Comparison of ENCODE assay signal across 19 cellular contexts in genomic region chr12:124126950-124127349, GRCh38.
DNase-seq lines count a peak whose midpoint lies in the region; ATAC-seq and TF ChIP-seq lines count a peak whose summit lies in the region.
"Had no signal": no experiment of that assay in that cellular context is flagged by ENCODE, and none has a peak within 500 bp of the region (broad histone marks: within the 10 kb centered on the region; RNA-seq: fewer than 3 reads in every experiment).

No MANE protein-coding gene starts in this region.

- peak; percentile 25 for DNase-seq in fibroblast of mammary gland (ENCODE audit: low read depth)
- no peak for DNase-seq in germinal center (ENCODE audit: low spot score)
- no peak for DNase-seq in NCI-H2196 (lab: John Stamatoyannopoulos, UW; ENCODE audit: unreplicated experiment)
- DNase-seq in NAMALWA (ENCODE audit: low spot score), result no peak
- no peak for DNase-seq in DMS53 treated with DMSO at 0.1 percent for 48 hours (lab: John Stamatoyannopoulos, UW; ENCODE audit: unreplicated experiment)
- DNase-seq: activated CD4-positive, CD25-positive, alpha-beta regulatory T cell treated with anti-CD3 and anti-CD28 coated beads, Interleukin-2, amount 50 U/mL, for 72 hours; activated CD8-positive, alpha-beta memory T cell treated with anti-CD3 and anti-CD28 coated beads, Interleukin-2, amount 50 U/mL, for 48 hours; activated naive CD4-positive, alpha-beta T cell treated with anti-CD3 and anti-CD28 coated beads for 36 hours; GF-D8; KBM-7; natural killer cell; NCI-H1105 treated with DMSO at 0.1 percent for 48 hours; NCI-H2171 treated with DMSO at 0.1 percent for 48 hours had no signal

- no peak overlapping the region for H3K4me3 ChIP-seq in fibroblast of mammary gland (ENCODE audit: control insufficient read depth, low read depth, low read length)
- H3K4me3 ChIP-seq: prostate gland, SJCRH30, vagina had no signal

- peak; percentile 46 for ATAC-seq in GM18520 (IDR thresholded peaks at IDR 0.05; ENCODE audit: unreplicated experiment)
- peak; percentile 43 for ATAC-seq in GM21529 (IDR thresholded peaks at IDR 0.05; ENCODE audit: unreplicated experiment)
- peak; percentile 46 for ATAC-seq in HG03175 (IDR thresholded peaks at IDR 0.05; ENCODE audit: unreplicated experiment)
- ATAC-seq: natural killer cell had no signal

- no peak for TF ChIP-seq CTCF in fibroblast of mammary gland (conservative IDR thresholded peaks at IDR 0.05; ENCODE audit: control insufficient read depth, insufficient read depth, low read depth, low read length)
